Comparison of ENCODE assay signal across 8 cellular contexts in genomic region chr5:135398855-135399837, GRCh38. TPM values are rescaled to one million over a fixed set of nuclear protein-coding genes. Genes with fewer than 3 reads are reported as not detected.
DNase-seq lines count a peak whose midpoint lies in the region; ATAC-seq and TF ChIP-seq lines count a peak whose summit lies in the region.

MACROH2A1 (minus strand) TSS chr5:135399231; CDS start chr5:135389093, 10,138 bp downstream.

- H3K9me2 ChIP-seq in OCI-LY7 (ENCODE audit: insufficient read depth, low read length): no peaks in the 10 kb centered on the region

- H3K36me3 Mint-ChIP-seq in CD8-positive, alpha-beta T cell: peaks cover 8% of the 10 kb centered on the region

- TF ChIP-seq CTCF in CD8-positive, alpha-beta T cell (IDR thresholded peaks at IDR 0.05): no peak
- TF ChIP-seq CTCF in OCI-LY7 (conservative IDR thresholded peaks at IDR 0.05; ENCODE audit: low read length): no peak

- H3K27ac Mint-ChIP-seq in CD8-positive, alpha-beta T cell: peak within 1 kb of the TSS; percentile 78

- CTCF ChIA-PET in CD8-positive, alpha-beta T cell (lab: Charles Lee): no interaction called here
- CTCF ChIA-PET in OCI-LY7 (lab: Charles Lee; ENCODE audit: unreplicated experiment): no interaction called here

- peaks cover 45% of the 10 kb centered on the region for H3K79me2 ChIP-seq in OCI-LY7 (ENCODE audit: insufficient read depth, low read depth, low read length)

- no peaks in the 10 kb centered on the region for H3K27me3 Mint-ChIP-seq in CD8-positive, alpha-beta T cell (ENCODE audit: low read depth)

- ATAC-seq in CD8-positive, alpha-beta T cell: peak; percentile 87
- peak; percentile 84 for ATAC-seq in GM19395 (IDR thresholded peaks at IDR 0.05; ENCODE audit: unreplicated experiment)
- ATAC-seq in HG03521 (IDR thresholded peaks at IDR 0.05; ENCODE audit: unreplicated experiment): peak; percentile 84

- peaks cover 35% of the 10 kb centered on the region for H4K20me1 ChIP-seq in OCI-LY7 (ENCODE audit: insufficient read depth, low read length)

- no peaks in the 10 kb centered on the region for H3K9me3 Mint-ChIP-seq in CD8-positive, alpha-beta T cell

- POLR2A ChIA-PET in CD8-positive, alpha-beta T cell (lab: Charles Lee): no interaction called here
- POLR2A ChIA-PET in OCI-LY7 (lab: Charles Lee): no interaction called here

- H3K9me3 ChIP-seq in CD8-positive, alpha-beta T cell (ENCODE audit: low read length): no peaks in the 10 kb centered on the region
- H3K9me3 ChIP-seq in OCI-LY7 (ENCODE audit: low read length): no peaks in the 10 kb centered on the region

- peak within 1 kb of the TSS; percentile 66 for H3K4me3 ChIP-seq in CD8-positive, alpha-beta T cell (ENCODE audit: low read depth, low read length)
- peak within 1 kb of the TSS; percentile 99 for H3K4me3 ChIP-seq in OCI-LY7 (ENCODE audit: low read depth, low read length, poor library complexity, severe bottlenecking)

- H3K4me3 Mint-ChIP-seq in CD8-positive, alpha-beta T cell: peak within 1 kb of the TSS; percentile 86

- intact Hi-C loops in CD8-positive, alpha-beta T cell (cut with DNase I, micrococcal nuclease): no loop called here
- intact Hi-C loops in OCI-LY7 (cut with micrococcal nuclease; ENCODE audit: unreplicated experiment): no loop called here

- BruUV-seq in OCI-LY7 (replicated peaks; lab: Mats Ljungman, UMichigan): no TSS peak

- H3K27ac ChIP-seq in CD8-positive, alpha-beta T cell (ENCODE audit: low read depth, low read length): peak within 1 kb of the TSS; percentile 70
- H3K27ac ChIP-seq in OCI-LY7 (ENCODE audit: low read depth, low read length, poor library complexity, severe bottlenecking) (peak within 1 kb of the TSS; percentile 69), epithelial cell of prostate (peak within 1 kb of the TSS; percentile 88)

- peaks cover 32% of the 10 kb centered on the region for H3K4me1 ChIP-seq in CD8-positive, alpha-beta T cell (ENCODE audit: insufficient read depth, low read length)
- peaks cover 37% of the 10 kb centered on the region for H3K4me1 ChIP-seq in OCI-LY7 (ENCODE audit: insufficient read depth, low read length, poor library complexity, severe bottlenecking)

- peak; percentile 53 to 87 (median 77) for DNase-seq in CD8-positive, alpha-beta T cell
- DNase-seq in OCI-LY7 (ENCODE audit: low spot score): peak; percentile 93
- peak; percentile 76 for DNase-seq in activated T-cell treated with anti-CD3 and anti-CD28 coated beads for 24 hours (ENCODE audit: low read depth)
- no peak for DNase-seq in epithelial cell of prostate (ENCODE audit: low read depth, low spot score)
- DNase-seq in mucosa of gallbladder (ENCODE audit: low spot score): peak; percentile 88
- peak; percentile 58 to 66 for DNase-seq in stimulated activated CD8-positive, alpha-beta memory T cell treated with anti-CD3 and anti-CD28 coated beads, Interleukin-4, amount 100 ng/mL, for 4 hours (ENCODE audit: low read depth in 2 of 2, low spot score in 1 of 2)

- peak within 1 kb of the TSS; percentile 98 for H2AFZ ChIP-seq in OCI-LY7 (ENCODE audit: low read length)

- H3K27me3 ChIP-seq in CD8-positive, alpha-beta T cell (ENCODE audit: insufficient read depth, low read length): no peaks in the 10 kb centered on the region

- peak within 1 kb of the TSS; percentile 72 for H3K4me2 ChIP-seq in OCI-LY7 (ENCODE audit: low read length)

- H3K36me3 ChIP-seq in CD8-positive, alpha-beta T cell (ENCODE audit: insufficient read depth, low read length): no peaks in the 10 kb centered on the region
- H3K36me3 ChIP-seq in OCI-LY7 (ENCODE audit: insufficient read depth, low read length): peaks cover 31% of the 10 kb centered on the region; the same call in 1 of the 2 replicates

- H3K4me1 Mint-ChIP-seq in CD8-positive, alpha-beta T cell (ENCODE audit: low read depth): peaks cover 46% of the 10 kb centered on the region

RNA-seq across cellular contexts. Expression of gene MACROH2A1, which starts in this region (rescaled TPM):
- total RNA-seq in CD8-positive, alpha-beta T cell: 10 to 100 TPM; 89.2 to 91.9 TPM
- total RNA-seq in OCI-LY7 (2014; rRNA removed; shearing (Covaris generic)): 356 and 388 TPM in 2 replicates
- total RNA-seq in OCI-LY7 (2022): 271 and 279 TPM in 2 replicates
- total RNA-seq in mucosa of gallbladder: 256 TPM
